In genomic region chr4:67573193-67573592, GRCh38 we compare ENCODE assay signal across 23 cellular contexts. TPM values are rescaled to one million over a fixed set of nuclear protein-coding genes. Genes with fewer than 3 reads are reported as not detected.
DNase-seq lines count a peak whose midpoint lies in the region; ATAC-seq and TF ChIP-seq lines count a peak whose summit lies in the region.
"Had no signal": no experiment of that assay in that cellular context is flagged by ENCODE, and none has a peak within 500 bp of the region (broad histone marks: within the 10 kb centered on the region; RNA-seq: fewer than 3 reads in every experiment).

No MANE protein-coding gene starts in this region.

- H3K9me3 Mint-ChIP-seq in activated naive CD4-positive, alpha-beta T cell treated with anti-CD3 and anti-CD28 coated beads for 36 hours: no peaks in the 10 kb centered on the region
- H3K9me3 Mint-ChIP-seq in activated T-helper 17 cell treated with anti-CD3 and anti-CD28 coated beads, Interleukin-2, amount 50 U/mL, for 72 hours: no peaks in the 10 kb centered on the region
- no peaks in the 10 kb centered on the region for H3K9me3 Mint-ChIP-seq in stimulated activated naive B cell treated with anti-CD40 and anti-IgM and Interleukin-4, amounts not matched to agents 10 μg/mL and 1 μg/mL and 100 μg/mL, for 72 hours
- H3K9me3 Mint-ChIP-seq: central memory CD8-positive, alpha-beta T cell had no signal

- H3K36me3 Mint-ChIP-seq in activated naive CD4-positive, alpha-beta T cell treated with anti-CD3 and anti-CD28 coated beads for 36 hours (ENCODE audit: low read depth): peaks cover 4% of the 10 kb centered on the region
- H3K36me3 Mint-ChIP-seq in activated T-helper 17 cell treated with anti-CD3 and anti-CD28 coated beads, Interleukin-2, amount 50 U/mL, for 72 hours (ENCODE audit: low read depth): no peaks in the 10 kb centered on the region
- H3K36me3 Mint-ChIP-seq in stimulated activated naive B cell treated with anti-CD40 and anti-IgM and Interleukin-4, amounts not matched to agents 10 μg/mL and 1 μg/mL and 100 μg/mL, for 72 hours: peaks cover 17 to 33% of the 10 kb centered on the region in 2 donors

- no peaks in the 10 kb centered on the region for H3K9me2 ChIP-seq in Karpas-422 (replicated peaks; ENCODE audit: insufficient read depth, low read length)

- peaks cover 51% of the 10 kb centered on the region for H3K4me1 Mint-ChIP-seq in activated naive CD4-positive, alpha-beta T cell treated with anti-CD3 and anti-CD28 coated beads for 36 hours (ENCODE audit: low read depth)
- no peaks in the 10 kb centered on the region for H3K4me1 Mint-ChIP-seq in activated T-helper 17 cell treated with anti-CD3 and anti-CD28 coated beads, Interleukin-2, amount 50 U/mL, for 72 hours
- peaks cover 40 to 57% of the 10 kb centered on the region in 2 donors for H3K4me1 Mint-ChIP-seq in stimulated activated naive B cell treated with anti-CD40 and anti-IgM and Interleukin-4, amounts not matched to agents 10 μg/mL and 1 μg/mL and 100 μg/mL, for 72 hours

- H3K4me1 ChIP-seq in Karpas-422 (ENCODE audit: low read length): peaks cover 72% of the 10 kb centered on the region
- H3K4me1 ChIP-seq: right atrium auricular region, suprapubic skin had no signal

- H3K27ac Mint-ChIP-seq in activated naive CD4-positive, alpha-beta T cell treated with anti-CD3 and anti-CD28 coated beads for 36 hours: peak overlapping the region; percentile 27
- no peak overlapping the region for H3K27ac Mint-ChIP-seq in activated T-helper 17 cell treated with anti-CD3 and anti-CD28 coated beads, Interleukin-2, amount 50 U/mL, for 72 hours
- H3K27ac Mint-ChIP-seq in stimulated activated naive B cell treated with anti-CD40 and anti-IgM and Interleukin-4, amounts not matched to agents 10 μg/mL and 1 μg/mL and 100 μg/mL, for 72 hours: peak overlapping the region; percentile 87

- intact Hi-C loops in activated naive CD4-positive, alpha-beta T cell treated with anti-CD3 and anti-CD28 coated beads for 36 hours (cut with micrococcal nuclease): loop anchor here (1.0 kb wide), 1 partner anchor 15 kb away; the partner anchor contains the start of gene STAP1

- H3K4me3 Mint-ChIP-seq in activated naive CD4-positive, alpha-beta T cell treated with anti-CD3 and anti-CD28 coated beads for 36 hours: no peak overlapping the region
- H3K4me3 Mint-ChIP-seq in activated T-helper 17 cell treated with anti-CD3 and anti-CD28 coated beads, Interleukin-2, amount 50 U/mL, for 72 hours: no peak overlapping the region
- H3K4me3 Mint-ChIP-seq in stimulated activated naive B cell treated with anti-CD40 and anti-IgM and Interleukin-4, amounts not matched to agents 10 μg/mL and 1 μg/mL and 100 μg/mL, for 72 hours: peak overlapping the region; percentile 5 to 10
- H3K4me3 Mint-ChIP-seq: central memory CD8-positive, alpha-beta T cell had no signal

- no peaks in the 10 kb centered on the region for H4K20me1 ChIP-seq in Karpas-422 (ENCODE audit: insufficient read depth, low read depth, low read length)

- H3K27me3 Mint-ChIP-seq in activated naive CD4-positive, alpha-beta T cell treated with anti-CD3 and anti-CD28 coated beads for 36 hours (ENCODE audit: low read depth): no peaks in the 10 kb centered on the region
- H3K27me3 Mint-ChIP-seq in activated T-helper 17 cell treated with anti-CD3 and anti-CD28 coated beads, Interleukin-2, amount 50 U/mL, for 72 hours: no peaks in the 10 kb centered on the region
- no peaks in the 10 kb centered on the region for H3K27me3 Mint-ChIP-seq in stimulated activated naive B cell treated with anti-CD40 and anti-IgM and Interleukin-4, amounts not matched to agents 10 μg/mL and 1 μg/mL and 100 μg/mL, for 72 hours
- H3K27me3 Mint-ChIP-seq: central memory CD8-positive, alpha-beta T cell had no signal

- H3K4me2 ChIP-seq in Karpas-422 (ENCODE audit: low read depth, low read length, poor library complexity, severe bottlenecking): peak overlapping the region; percentile 84
- H3K4me2 ChIP-seq: hepatocyte had no signal

- no peak overlapping the region; the same call in 1 of the 2 replicates for H2AFZ ChIP-seq in Karpas-422 (ENCODE audit: low read length)
- H2AFZ ChIP-seq: hepatocyte had no signal

- CTCF ChIA-PET in activated naive CD4-positive, alpha-beta T cell treated with anti-CD3 and anti-CD28 coated beads for 36 hours (lab: Charles Lee): no interaction called here

- DNase-seq in activated naive CD4-positive, alpha-beta T cell treated with anti-CD3 and anti-CD28 coated beads for 36 hours: no peak
- no peak for DNase-seq in activated naive CD4-positive, alpha-beta T cell treated with anti-CD3 and anti-CD28 coated beads, Interleukin-2, amount 50 U/mL, for 16 hours
- DNase-seq in Karpas-422: no peak
- DNase-seq in stimulated activated naive B cell treated with anti-CD40 and anti-IgM and Interleukin-4, amounts not matched to agents 10 μg/mL and 1 μg/mL and 100 μg/mL, for 72 hours: no peak
- DNase-seq in NCI-H1417 (lab: John Stamatoyannopoulos, UW): no peak
- DNase-seq: activated CD8-positive, alpha-beta memory T cell treated with anti-CD3 and anti-CD28 coated beads, Interleukin-2, amount 50 U/mL, for 48 hours; amniotic stem cell; Calu3; effector CD8-positive, alpha-beta T cell; GF-D8; GOT3; NCI-H1694 treated with DMSO at 0.1 percent for 48 hours; NCI-H524 had no signal

- H3K9ac ChIP-seq in Karpas-422 (ENCODE audit: low read length): peak overlapping the region; percentile 6

- H3K36me3 ChIP-seq in Karpas-422 (ENCODE audit: insufficient read depth, low read length): peaks cover 24% of the 10 kb centered on the region
- H3K36me3 ChIP-seq: neutrophil, right atrium auricular region, suprapubic skin had no signal

- H3K79me2 ChIP-seq in Karpas-422 (ENCODE audit: low read length): peaks cover 49% of the 10 kb centered on the region
- H3K79me2 ChIP-seq: hepatocyte had no signal

- peak overlapping the region; percentile 94 for H3K27ac ChIP-seq in Karpas-422 (ENCODE audit: low read length)
- H3K27ac ChIP-seq: hepatocyte, neutrophil, right atrium auricular region, suprapubic skin, VCaP had no signal

- no peaks in the 10 kb centered on the region for H3K27me3 ChIP-seq in Karpas-422 (ENCODE audit: low read length)
- H3K27me3 ChIP-seq: hepatocyte, neutrophil, right atrium auricular region, suprapubic skin had no signal

- ATAC-seq in activated T-helper 17 cell treated with anti-CD3 and anti-CD28 coated beads, Interleukin-2, amount 50 U/mL, for 72 hours (replicated peaks): peak; percentile 60
- ATAC-seq in stimulated activated naive B cell treated with anti-CD40 and anti-IgM and Interleukin-4, amounts not matched to agents 10 μg/mL and 1 μg/mL and 100 μg/mL, for 72 hours (replicated peaks): peak; percentile 60 to 62
- ATAC-seq in esophagus mucosa (no peak), SK-N-SH treated with all-trans-retinoic acid at 6 μM for 48 hours (no peak)

- no peaks in the 10 kb centered on the region for H3K9me3 ChIP-seq in Karpas-422 (ENCODE audit: low read length)
- H3K9me3 ChIP-seq: neutrophil, right atrium auricular region, suprapubic skin had no signal

- no peak overlapping the region for H3K4me3 ChIP-seq in Karpas-422 (ENCODE audit: low read length)
- H3K4me3 ChIP-seq: hepatocyte, right atrium auricular region, suprapubic skin had no signal

TF ChIP-seq in SK-N-SH treated with all-trans-retinoic acid at 6 μM for 48 hours, 23 proteins besides CTCF, POLR2A, EP300 and RAD21 (continues in another document):
- TF ChIP-seq ARNTL (CRISPR knock-in tag; IDR thresholded peaks at IDR 0.05; ENCODE audit: borderline replicate concordance, low read depth) (no peak), ZNF565 (CRISPR knock-in tag; conservative IDR thresholded peaks at IDR 0.05; ENCODE audit: low read depth) (no peak), ZFP3 (CRISPR knock-in tag; IDR thresholded peaks at IDR 0.05) (no peak), TCF4 (CRISPR knock-in tag; IDR thresholded peaks at IDR 0.05; ENCODE audit: borderline replicate concordance) (no peak), ESRRG (CRISPR knock-in tag; IDR thresholded peaks at IDR 0.05) (no peak), SNAI2 (CRISPR knock-in tag; IDR thresholded peaks at IDR 0.05) (no peak), GLIS3 (CRISPR knock-in tag; IDR thresholded peaks at IDR 0.05) (no peak), ZC3H10 (CRISPR knock-in tag; IDR thresholded peaks at IDR 0.05) (no peak), CSDC2 (CRISPR knock-in tag; IDR thresholded peaks at IDR 0.05) (no peak), PATZ1 (CRISPR knock-in tag; IDR thresholded peaks at IDR 0.05; ENCODE audit: borderline replicate concordance) (no peak), ZNF70 (CRISPR knock-in tag; IDR thresholded peaks at IDR 0.05) (no peak), OSR1 (CRISPR knock-in tag; IDR thresholded peaks at IDR 0.05) (no peak), TOX (CRISPR knock-in tag; IDR thresholded peaks at IDR 0.05; ENCODE audit: borderline replicate concordance) (no peak)

RNA-seq across cellular contexts. Expression of gene STAP1, which starts 14.7 kb away (rescaled TPM):
- total RNA-seq in activated naive CD4-positive, alpha-beta T cell treated with anti-CD3 and anti-CD28 coated beads for 36 hours: 10 to 100 TPM; 18.9 to 22.1 TPM
- total RNA-seq in Karpas-422 (2014; rRNA removed; shearing (Covaris generic); ENCODE audit: low replicate concordance): 47.5 and 80.8 TPM in 2 replicates
- 1 to 10 TPM; 2.6 to 2.7 TPM for total RNA-seq in activated T-helper 17 cell treated with anti-CD3 and anti-CD28 coated beads, Interleukin-2, amount 50 U/mL, for 72 hours
- 0.24 TPM for total RNA-seq in esophagus mucosa
- total RNA-seq: Calu3, hepatocyte, right atrium auricular region, SK-MEL-5 had no signal

RNA-seq across cellular contexts. Expression of gene CENPC, which starts 27.9 kb away (rescaled TPM):
- 10 to 100 TPM; 46.0 to 51.7 TPM for total RNA-seq in activated naive CD4-positive, alpha-beta T cell treated with anti-CD3 and anti-CD28 coated beads for 36 hours
- total RNA-seq in Karpas-422 (2014; rRNA removed; shearing (Covaris generic); ENCODE audit: low replicate concordance): 33.6 and 44.5 TPM in 2 replicates
- 10 to 100 TPM; 30.9 to 64.9 TPM for total RNA-seq in activated T-helper 17 cell treated with anti-CD3 and anti-CD28 coated beads, Interleukin-2, amount 50 U/mL, for 72 hours
- 16.2 TPM for total RNA-seq in esophagus mucosa

Comparison
In these comparisons a context has a peak if more than half of its experiments do, and no peak if none do; other contexts are left out.
1. H3K4me3 Mint-ChIP-seq: peak in stimulated activated naive B cell treated with anti-CD40 and anti-IgM and Interleukin-4, amounts not matched to agents 10 μg/mL and 1 μg/mL and 100 μg/mL, for 72 hours (2 of 2); none in activated naive CD4-positive, alpha-beta T cell treated with anti-CD3 and anti-CD28 coated beads for 36 hours (single experiment) and activated T-helper 17 cell treated with anti-CD3 and anti-CD28 coated beads, Interleukin-2, amount 50 U/mL, for 72 hours (single experiment).
2. ATAC-seq: peak in activated T-helper 17 cell treated with anti-CD3 and anti-CD28 coated beads, Interleukin-2, amount 50 U/mL, for 72 hours (single experiment) and stimulated activated naive B cell treated with anti-CD40 and anti-IgM and Interleukin-4, amounts not matched to agents 10 μg/mL and 1 μg/mL and 100 μg/mL, for 72 hours (2 of 2); none in esophagus mucosa (single experiment) and SK-N-SH treated with all-trans-retinoic acid at 6 μM for 48 hours (single experiment).
3. RNA of gene STAP1, which starts 14.7 kb away (total RNA-seq): 47.5 to 80.8 TPM in Karpas-422 and 18.9 to 22.1 TPM in activated naive CD4-positive, alpha-beta T cell treated with anti-CD3 and anti-CD28 coated beads for 36 hours; 2.6 to 2.7 TPM in activated T-helper 17 cell treated with anti-CD3 and anti-CD28 coated beads, Interleukin-2, amount 50 U/mL, for 72 hours and 0.24 TPM in esophagus mucosa (single experiment); every median in the first group is over 4 times any median in the second.